In genomic region chr10:6382081-6382480, GRCh38 we compare ENCODE assay signal across 8 cellular contexts.
A peak's percentile ranks its signal among the peaks of the same experiment; 100 is the strongest.
DNase-seq lines count a peak whose midpoint lies in the region; ATAC-seq and TF ChIP-seq lines count a peak whose summit lies in the region.

No MANE protein-coding gene starts in this region.

- H3K36me3 ChIP-seq in OCI-LY3 (replicated peaks; ENCODE audit: low read depth, low read length) (no peaks in the 10 kb centered on the region), sigmoid colon (no peaks in the 10 kb centered on the region)

- peaks cover 11% of the 10 kb centered on the region for H3K4me1 ChIP-seq in OCI-LY3 (ENCODE audit: low read length)
- H3K4me1 ChIP-seq in sigmoid colon: peaks cover 0 to 38% (median 28%) of the 10 kb centered on the region in 4 donors

- H3K4me3 ChIP-seq in OCI-LY3 (ENCODE audit: low read length) (0 out of 2 replicates have a peak overlapping the region, but pooled peaks have one; percentile 18), sigmoid colon (no peak overlapping the region)

- intact Hi-C loops in sigmoid colon (cut with DNase I): no loop called here

- peaks cover 7% of the 10 kb centered on the region; the same call in 1 of the 2 replicates for H3K9me3 ChIP-seq in OCI-LY3 (ENCODE audit: insufficient read depth, low read length)
- H3K9me3 ChIP-seq in sigmoid colon: peaks cover 0 to 3% (median 0%) of the 10 kb centered on the region in 4 donors

- no peaks in the 10 kb centered on the region for H3K79me2 ChIP-seq in OCI-LY3 (ENCODE audit: low read length)

- no peaks in the 10 kb centered on the region for H3K27me3 ChIP-seq in OCI-LY3 (ENCODE audit: low read depth, low read length)
- no peaks in the 10 kb centered on the region for H3K27me3 ChIP-seq in sigmoid colon

- DNase-seq in AG08396 (ENCODE audit: low spot score): peak; percentile 43
- DNase-seq in caudate nucleus (lab: John Stamatoyannopoulos, UW): peak in 10 of 61 donors; percentile 10 to 33 (median 20)
- DNase-seq in sigmoid colon: peak; percentile 77
- no peak for DNase-seq in NCI-H1436 (lab: John Stamatoyannopoulos, UW)
- no peak for DNase-seq in GOT3 (lab: John Stamatoyannopoulos, UW)
- no peak for DNase-seq in NCI-H69 (lab: John Stamatoyannopoulos, UW)

- ATAC-seq in GM21529 (IDR thresholded peaks at IDR 0.05; ENCODE audit: unreplicated experiment): peak; percentile 83

- TF ChIP-seq CTCF in OCI-LY3 (IDR thresholded peaks at IDR 0.05; ENCODE audit: low read depth, low read length): no peak
- no peak for TF ChIP-seq CTCF in sigmoid colon (IDR thresholded peaks at IDR 0.05)

- H3K27ac ChIP-seq in OCI-LY3 (ENCODE audit: low read length): peak overlapping the region; percentile 62
- H3K27ac ChIP-seq in caudate nucleus (ENCODE audit: low read depth, low read length): peak overlapping the region; percentile 95
- H3K27ac ChIP-seq in sigmoid colon: peak overlapping the region; percentile 66 to 72 (median 69)

- 0 out of 2 replicates have a peak overlapping the region, but pooled peaks have one; percentile 15 for H2AFZ ChIP-seq in OCI-LY3 (ENCODE audit: low read depth, low read length)

- 26 to 58% methylated on average over 7 of the region's 7 CpGs for WGBS in sigmoid colon, 2 donors

- peak in 2 of 4 donors; percentile 25 to 53 for TF ChIP-seq EP300 in sigmoid colon (IDR thresholded peaks at IDR 0.05)

- no peaks in the 10 kb centered on the region for H4K20me1 ChIP-seq in OCI-LY3 (ENCODE audit: insufficient read depth, low read length)

- no peak for TF ChIP-seq POLR2A in sigmoid colon (IDR thresholded peaks at IDR 0.05)

- no peak overlapping the region for H3K9ac ChIP-seq in OCI-LY3 (ENCODE audit: low read length)

- peak overlapping the region; percentile 48 for H3K4me2 ChIP-seq in OCI-LY3 (ENCODE audit: low read length)

Comparison
In these comparisons a context has a peak if more than half of its experiments do, and no peak if none do; other contexts are left out.
1. DNase-seq: peak in AG08396 (single experiment) and sigmoid colon (single experiment); none in NCI-H1436 (single experiment), GOT3 (single experiment) and NCI-H69 (single experiment).
2. Peak in every context shown above with its lines, with median percentiles within 50 percentile points of each other: H3K27ac ChIP-seq.